Comparison of ENCODE assay signal across 8 cellular contexts in genomic region chr11:117096140-117096972, GRCh38. TPM values are rescaled to one million over a fixed set of nuclear protein-coding genes. Genes with fewer than 3 reads are reported as not detected.
A peak's percentile ranks its signal among the peaks of the same experiment; 100 is the strongest.
DNase-seq lines count a peak whose midpoint lies in the region; ATAC-seq and TF ChIP-seq lines count a peak whose summit lies in the region.

No MANE protein-coding gene starts in this region.

- 0 out of 2 replicates have a peak, but pooled peaks cover 3% of the 10 kb centered on the region for H3K36me3 ChIP-seq in HUES6 (ENCODE audit: control insufficient read depth, insufficient read depth, low read length)
- peaks cover 0 to 11% of the 10 kb centered on the region in 2 donors for H3K36me3 ChIP-seq in muscle layer of duodenum (ENCODE audit: control insufficient read depth in 1 of 2, insufficient read depth in 2 of 2, low read length in 2 of 2)
- no peaks in the 10 kb centered on the region for H3K36me3 ChIP-seq in uterus

- no peak overlapping the region for H3K27ac ChIP-seq in HUES6 (ENCODE audit: low read depth, low read length)
- H3K27ac ChIP-seq in muscle layer of duodenum (ENCODE audit: low read length): peak overlapping the region; percentile 85
- peak overlapping the region; percentile 97 to 99 for H3K27ac ChIP-seq in uterus

- ATAC-seq in HG02642 (IDR thresholded peaks at IDR 0.05; ENCODE audit: poor library complexity, unreplicated experiment): no peak

- H3K27me3 ChIP-seq in HUES6 (ENCODE audit: control insufficient read depth, insufficient read depth, low read length) (no peaks in the 10 kb centered on the region), muscle layer of duodenum (ENCODE audit: low read depth, low read length) (no peaks in the 10 kb centered on the region), uterus (no peaks in the 10 kb centered on the region)

- H3K4me3 ChIP-seq in HUES6 (ENCODE audit: low read depth, low read length) (peak overlapping the region; percentile 83), muscle layer of duodenum (ENCODE audit: low read depth in 1 of 2, low read length in 2 of 2) (peak overlapping the region; percentile 77 to 88), uterus (peak overlapping the region in 1 of 2 donors; percentile 4)

- peak overlapping the region; percentile 3 for H3K9ac ChIP-seq in HUES6 (ENCODE audit: low read length)

- H3K9me3 ChIP-seq in HUES6 (ENCODE audit: control insufficient read depth, insufficient read depth, low read depth, low read length) (0 out of 2 replicates have a peak, but pooled peaks cover 3% of the 10 kb centered on the region), muscle layer of duodenum (ENCODE audit: control insufficient read depth in 1 of 2, low read length in 2 of 2) (no peaks in the 10 kb centered on the region), uterus (no peaks in the 10 kb centered on the region)

- H3K4me1 ChIP-seq in HUES6 (ENCODE audit: control insufficient read depth, insufficient read depth, low read length) (peaks cover 40% of the 10 kb centered on the region), muscle layer of duodenum (ENCODE audit: control insufficient read depth in 1 of 2, insufficient read depth in 2 of 2, low read length in 2 of 2) (peaks cover 26 to 47% of the 10 kb centered on the region in 2 donors), uterus (no peaks in the 10 kb centered on the region)

- no peak for TF ChIP-seq POLR2A in uterus (IDR thresholded peaks at IDR 0.05)

- TF ChIP-seq CTCF in uterus (IDR thresholded peaks at IDR 0.05): no peak

- intact Hi-C loops in uterus (cut with DNase I; ENCODE audit: low total_unique reads): no loop called here

- peak; percentile 48 for DNase-seq in activated gamma-delta T cell treated with Interleukin-2 at 50 U/mL for 16 hours
- no peak for DNase-seq in activated gamma-delta T cell (lab: John Stamatoyannopoulos, UW)
- peak; percentile 23 for DNase-seq in activated CD4-positive, alpha-beta T cell treated with anti-CD3 and anti-CD28 coated beads for 1 hour
- peak; percentile 43 for DNase-seq in effector CD4-positive, alpha-beta T cell
- DNase-seq in uterus: no peak

RNA-seq across cellular contexts. Expression of gene SIK3, which starts 1.9 kb away (rescaled TPM):
- total RNA-seq in uterus: 10 to 100 TPM; 14.1 to 77.0 (median 40.7) TPM

RNA-seq across cellular contexts. Expression of gene PAFAH1B2, which starts 47.7 kb away (rescaled TPM):
- total RNA-seq in uterus: 100 to 1,000 TPM in 3 of 4 donors, 10 to 100 TPM in 1; 62.8 to 154 (median 128) TPM

Comparison
In these comparisons a context has a peak if more than half of its experiments do, and no peak if none do; other contexts are left out.
1. DNase-seq: peak in activated gamma-delta T cell treated with Interleukin-2 at 50 U/mL for 16 hours (single experiment), activated CD4-positive, alpha-beta T cell treated with anti-CD3 and anti-CD28 coated beads for 1 hour (single experiment) and effector CD4-positive, alpha-beta T cell (single experiment); none in activated gamma-delta T cell (single experiment) and uterus (0 of 2).